ENCODE assay signal across 1 cellular context in genomic region chrX:21972046-21972445, GRCh38.
TF ChIP-seq lines count a peak whose summit lies in the region.

No MANE protein-coding gene starts in this region.

TF ChIP-seq in SK-N-SH treated with all-trans-retinoic acid at 6 μM for 48 hours, 23 proteins besides CTCF, POLR2A, EP300 and RAD21 (continued from another document):
- TF ChIP-seq TSHZ2 (CRISPR knock-in tag; IDR thresholded peaks at IDR 0.05) = no peak
- no peak for TF ChIP-seq ISL1 (CRISPR knock-in tag; IDR thresholded peaks at IDR 0.05)
- no peak for TF ChIP-seq SNAI2 (CRISPR knock-in tag; IDR thresholded peaks at IDR 0.05)
- TF ChIP-seq ZFP30 (CRISPR knock-in tag; IDR thresholded peaks at IDR 0.05) = no peak
- TF ChIP-seq GLIS3 (CRISPR knock-in tag; IDR thresholded peaks at IDR 0.05) = no peak
- TF ChIP-seq ZFP3 (CRISPR knock-in tag; IDR thresholded peaks at IDR 0.05) = no peak
TF ChIP-seq in SK-N-SH treated with all-trans-retinoic acid at 6 μM for 48 hours: peak in this region for 0.
